Comparison of ENCODE assay signal across 8 cellular contexts in the genomic region with DNA sequence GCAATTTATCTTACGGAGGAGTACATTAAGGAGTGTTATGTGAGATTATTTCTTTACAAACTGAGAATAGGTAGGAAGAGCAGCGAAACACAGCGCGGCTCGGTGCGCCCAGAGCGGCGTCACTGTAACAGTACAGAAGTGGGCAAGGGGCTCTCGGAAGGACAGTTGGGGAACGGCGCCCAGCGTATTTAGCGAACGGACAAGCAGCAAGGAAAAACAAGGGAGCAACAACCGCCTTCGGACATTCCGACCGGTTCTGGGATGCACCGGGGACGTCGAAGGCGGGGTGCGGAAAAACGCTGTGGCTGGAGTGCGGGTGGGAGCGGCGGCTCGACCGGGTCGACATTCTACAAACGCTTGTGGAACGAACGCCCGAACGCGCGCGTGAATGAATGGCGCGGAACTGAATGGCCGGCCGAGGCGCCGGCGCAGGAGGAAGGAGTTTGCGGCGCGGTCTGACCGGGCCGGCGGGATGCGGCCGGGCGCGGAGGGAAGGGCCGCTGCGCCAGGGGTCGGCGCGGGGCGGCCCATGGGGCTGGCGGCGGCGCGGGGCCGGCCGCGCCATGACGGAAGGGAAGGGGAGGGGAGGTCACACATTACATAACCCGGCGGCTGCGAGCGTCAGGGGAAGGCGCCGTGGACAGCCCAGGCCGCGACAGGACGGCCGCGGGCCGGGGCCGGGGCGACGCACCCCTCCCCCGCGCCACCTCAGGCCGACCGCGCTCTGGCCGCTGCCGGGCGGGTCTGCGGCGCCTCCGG. TPM values are rescaled to one million over a fixed set of nuclear protein-coding genes. Genes with fewer than 3 reads are reported as not detected.
DNase-seq lines count a peak whose midpoint lies in the region; ATAC-seq, FAIRE-seq and TF ChIP-seq lines count a peak whose summit lies in the region.

No MANE protein-coding gene starts in this region.

- H2AFZ ChIP-seq in MM.1S (ENCODE audit: low read length) (peak overlapping the region; percentile 75), HepG2 (ENCODE audit: low read length) (no peak overlapping the region)

- H3K36me3 ChIP-seq in HAP-1 (replicated peaks) = no peaks in the 10 kb centered on the region
- no peaks in the 10 kb centered on the region for H3K36me3 ChIP-seq in MM.1S (replicated peaks; ENCODE audit: insufficient read depth, low read length)
- H3K36me3 ChIP-seq in HepG2 (replicated peaks in 1 of 2; ENCODE audit: control insufficient read depth in 1 of 2, insufficient read depth in 2 of 2, low read length in 2 of 2) = no peaks in the 10 kb centered on the region

- H3F3A ChIP-seq in MM.1S (ENCODE audit: insufficient read depth, low read length) = 0 out of 2 replicates have a peak, but pooled peaks cover 7% of the 10 kb centered on the region

- H3K27me3 ChIP-seq in HAP-1 (ENCODE audit: low read depth) (peaks cover 3% of the 10 kb centered on the region; the same call in 1 of the 2 replicates), MM.1S (replicated peaks; ENCODE audit: insufficient read depth, low read length) (no peaks in the 10 kb centered on the region), HepG2 (ENCODE audit: control insufficient read depth in 1 of 2, insufficient read depth in 2 of 2, low read length in 2 of 2) (no peaks in the 10 kb centered on the region; a peak in 3 of 5 replicates)

- DNase-seq in GM12891 (ENCODE audit: insufficient read length, low spot score) (peak; percentile 39), HAP-1 (ENCODE audit: low spot score in 2 of 2) (peak; percentile 15 to 63), MM.1S (peak; percentile 48), HepG2 (ENCODE audit: low spot score) (peak; percentile 65), DMS153 (lab: John Stamatoyannopoulos, UW) (no peak)
- DNase-seq in activated CD4-positive, alpha-beta T cell treated with anti-CD3 and anti-CD28 coated beads for 24 hours (ENCODE audit: low read depth in 2 of 2) = peak; percentile 10 to 21
- peak; percentile 21 to 25 for DNase-seq in stimulated activated CD4-positive, alpha-beta T cell treated with anti-CD3 and anti-CD28 coated beads, Interleukin-4, amount 100 ng/mL, for 4 hours

- H3K36me3 Mint-ChIP-seq in dendritic cell treated with granulocyte-macrophage colony-stimulating factor and Interleukin-4, amounts not matched to agents 40 ng/mL and 50 ng/mL, for 4 days (ENCODE audit: low read depth) = peaks cover 14% of the 10 kb centered on the region

- H3K9me3 ChIP-seq in HAP-1 (no peaks in the 10 kb centered on the region), MM.1S (replicated peaks; ENCODE audit: insufficient read depth, low read length) (no peaks in the 10 kb centered on the region), HepG2 (ENCODE audit: low read length) (no peaks in the 10 kb centered on the region)

- intact Hi-C loops in dendritic cell treated with granulocyte-macrophage colony-stimulating factor and Interleukin-4, amounts not matched to agents 40 ng/mL and 50 ng/mL, for 4 days (cut with micrococcal nuclease) = no loop called here
- intact Hi-C loops in HepG2 (cut with micrococcal nuclease; ENCODE audit: unreplicated experiment) = loop anchor here (5.0 kb wide), 1 partner anchor 47 kb away; no protein-coding TSS in a partner anchor

- TF ChIP-seq CTCF in MM.1S (IDR thresholded peaks at IDR 0.05; ENCODE audit: low read length) (no peak), HepG2 (CRISPR knock-in tag; IDR thresholded peaks at IDR 0.05) (no peak; the same call in 1 of the 2 replicates)

- H3K9me3 Mint-ChIP-seq in dendritic cell treated with granulocyte-macrophage colony-stimulating factor and Interleukin-4, amounts not matched to agents 40 ng/mL and 50 ng/mL, for 4 days = no peaks in the 10 kb centered on the region

- peak overlapping the region; percentile 97 for H3K27ac Mint-ChIP-seq in dendritic cell treated with granulocyte-macrophage colony-stimulating factor and Interleukin-4, amounts not matched to agents 40 ng/mL and 50 ng/mL, for 4 days

- TF ChIP-seq RAD21 in HepG2 (CRISPR knock-in tag; IDR thresholded peaks at IDR 0.05) = peak; percentile 2; the same call in 1 of the 2 replicates

- peak overlapping the region; percentile 80 for H3K4me3 ChIP-seq in HAP-1
- H3K4me3 ChIP-seq in MM.1S (ENCODE audit: low read length) = peak overlapping the region; percentile 88
- peak overlapping the region; percentile 79 to 99 (median 97) for H3K4me3 ChIP-seq in HepG2 (replicated peaks in 1 of 3; ENCODE audit: insufficient read depth in 1 of 3, low read depth in 2 of 3, low read length in 3 of 3)

- peaks cover 19% of the 10 kb centered on the region for H3K4me1 Mint-ChIP-seq in dendritic cell treated with granulocyte-macrophage colony-stimulating factor and Interleukin-4, amounts not matched to agents 40 ng/mL and 50 ng/mL, for 4 days (ENCODE audit: low read depth)

- H4K20me1 ChIP-seq in MM.1S (ENCODE audit: insufficient read depth, low read length) = peaks cover 7% of the 10 kb centered on the region; the same call in 1 of the 2 replicates
- peaks cover 12% of the 10 kb centered on the region; the same call in 1 of the 2 replicates for H4K20me1 ChIP-seq in HepG2 (ENCODE audit: insufficient read depth, low read length)

- under 1% methylated on average over 39 of the region's 95 CpGs for WGBS in HepG2 (ENCODE audit: low lambda C conversion rate)

- H3K27me3 Mint-ChIP-seq in dendritic cell treated with granulocyte-macrophage colony-stimulating factor and Interleukin-4, amounts not matched to agents 40 ng/mL and 50 ng/mL, for 4 days = peaks cover 8% of the 10 kb centered on the region

- BruUV-seq in HepG2 (replicated peaks; lab: Mats Ljungman, UMichigan) = no TSS peak

- CTCF ChIA-PET in HepG2 (lab: Yijun Ruan, JAX; ENCODE audit: low intra/inter-chr PET ratio, low total read pairs) = no interaction called here

- ATAC-seq in HepG2 = peak; percentile 51

- H3K9me2 ChIP-seq in MM.1S (replicated peaks; ENCODE audit: insufficient read depth, low read length) = no peaks in the 10 kb centered on the region

- peak overlapping the region; percentile 96 for H3K4me3 Mint-ChIP-seq in dendritic cell treated with granulocyte-macrophage colony-stimulating factor and Interleukin-4, amounts not matched to agents 40 ng/mL and 50 ng/mL, for 4 days

- H3K9ac ChIP-seq in MM.1S (ENCODE audit: low read length) (peak overlapping the region; percentile 79), HepG2 (ENCODE audit: insufficient read depth, low read depth, low read length) (peak overlapping the region; percentile 92)

- in situ Hi-C loops in HAP-1 (cut with MboI; ENCODE audit: low sequenced_read_pairs) (loop anchor here (25.0 kb wide), 1 partner anchor 302 kb away; a partner anchor contains a TSS), HepG2 (cut with HindIII; ENCODE audit: extremely low pct_ligation_motif_present, low pct_unique_long_range_greater_than_20kb) (no loop called here)

- POLR2A ChIA-PET in HepG2 (lab: Yijun Ruan, JAX) = interaction anchor here (1.0 kb wide), 1 partner anchor 153 kb away, joined by 3 read pairs; a partner anchor contains a TSS

- no peak for TF ChIP-seq EP300 in HepG2 (IDR thresholded peaks at IDR 0.05; ENCODE audit: low read depth in 2 of 2, low read length in 2 of 2)
- TF ChIP-seq EP300 in HepG2 (CRISPR knock-in tag; IDR thresholded peaks at IDR 0.05; ENCODE audit: borderline replicate concordance) = no peak

- FAIRE-seq in GM12891 (lab: Jason Lieb, UNC) = peak; percentile 38
- no peak for FAIRE-seq in HepG2 (lab: Jason Lieb, UNC)

- H3K27ac ChIP-seq in MM.1S (ENCODE audit: low read length) = peak overlapping the region; percentile 6; the same call in 1 of the 2 replicates
- peak overlapping the region; percentile 76 for H3K27ac ChIP-seq in HepG2 (ENCODE audit: extremely low read length, insufficient read depth, low read length)

- H3K4me1 ChIP-seq in HAP-1 (peaks cover 20% of the 10 kb centered on the region), MM.1S (ENCODE audit: low read length) (no peaks in the 10 kb centered on the region; the same call in 1 of the 2 replicates), HepG2 (ENCODE audit: insufficient read depth, low read length) (peaks cover 50% of the 10 kb centered on the region)

- TF ChIP-seq POLR2A in GM12891 (IDR thresholded peaks at IDR 0.05; ENCODE audit: low read depth, low read length) = no peak
- TF ChIP-seq POLR2A in HepG2 (IDR thresholded peaks at IDR 0.05; ENCODE audit: insufficient read depth in 1 of 2, low read depth in 2 of 2, low read length in 2 of 2) = peak in 1 of 2 experiments; percentile 37; a peak in 1 of 4 replicates

- H3K79me2 ChIP-seq in MM.1S (ENCODE audit: low read length) (peaks cover 51% of the 10 kb centered on the region), HepG2 (ENCODE audit: insufficient read depth, low read length) (peaks cover 50% of the 10 kb centered on the region)

- H3K4me2 ChIP-seq in MM.1S (ENCODE audit: low read depth, low read length) = peak overlapping the region; percentile 87
- peak overlapping the region; percentile 79 for H3K4me2 ChIP-seq in HepG2 (ENCODE audit: low read depth, low read length)

TF ChIP-seq in GM12891, 5 proteins besides CTCF, POLR2A, EP300 and RAD21 (continues in another document):
- TF ChIP-seq TAF1 (IDR thresholded peaks at IDR 0.05; ENCODE audit: low read depth, low read length) = no peak

TF ChIP-seq in HepG2, 621 proteins besides CTCF, POLR2A, EP300 and RAD21 (continues in another document):
- TF ChIP-seq ZNF773 (CRISPR knock-in tag; IDR thresholded peaks at IDR 0.05; ENCODE audit: borderline replicate concordance) = no peak

RNA-seq across cellular contexts. Expression of a gene that starts 0.6 kb away (rescaled TPM):
- 15.8 TPM for polyA plus RNA-seq in GM12891 (2012; ENCODE audit: low read depth, missing spikeins)
- 38.5 and 49.1 TPM in 2 replicates for total RNA-seq in HepG2 (2016; rRNA removed; fragmentation: Illumina TruSeq; extraction: Trizol)
- 35.6 and 38.1 TPM in 2 replicates for total RNA-seq in HepG2 (2016; cell fraction: cytosol; rRNA removed; fragmentation: Illumina TruSeq; extraction: Trizol; ENCODE audit: low read depth)
- 34.9 and 46.6 TPM in 2 replicates for total RNA-seq in HepG2 (2016; cell fraction: insoluble cytoplasmic fraction; rRNA removed; fragmentation: Illumina TruSeq; extraction: Trizol)
- total RNA-seq in HepG2 (2016; cell fraction: membrane; rRNA removed; fragmentation: Illumina TruSeq; extraction: Trizol) = 30.1 and 35.1 TPM in 2 replicates
- 98.0 and 100 TPM in 2 replicates for total RNA-seq in HepG2 (2016; cell fraction: nucleus; rRNA removed; fragmentation: Illumina TruSeq; extraction: Trizol)
- polyA plus RNA-seq in HepG2 (2011; rRNA removed) = 62.9 and 71.8 TPM in 2 replicates
- 13.1 and 19.3 TPM in 2 replicates for polyA plus RNA-seq in HepG2 (2011; cell fraction: cytosol; rRNA removed)
- polyA plus RNA-seq in HepG2 (2011; cell fraction: nucleus; rRNA removed) = 111 and 115 TPM in 2 replicates
- 37.1 and 46.7 TPM in 2 replicates for polyA plus RNA-seq in HepG2 (2012)
- polyA plus RNA-seq in HepG2 (2016; cell fraction: cytosol; fragmentation: Illumina TruSeq; extraction: Trizol; ENCODE audit: low read depth) = 2.3 and 2.8 TPM in 2 replicates
- polyA plus RNA-seq in HepG2 (2016; cell fraction: insoluble cytoplasmic fraction; fragmentation: Illumina TruSeq; extraction: Trizol; ENCODE audit: low read depth) = 20.9 and 25.4 TPM in 2 replicates
- 5.5 and 7.5 TPM in 2 replicates for polyA plus RNA-seq in HepG2 (2016; cell fraction: membrane; fragmentation: Illumina TruSeq; extraction: Trizol; ENCODE audit: low read depth)
- polyA plus RNA-seq in HepG2 (2016; cell fraction: nucleus; fragmentation: Illumina TruSeq; extraction: Trizol; ENCODE audit: insufficient read depth, low read depth) = 112 and 115 TPM in 2 replicates
- polyA minus RNA-seq in HepG2 (2011; rRNA and poly(A)+ RNA removed; ENCODE audit: low replicate concordance) = 48.6 and 51.6 TPM in 2 replicates
- 23.2 and 29.9 TPM in 2 replicates for polyA minus RNA-seq in HepG2 (2011; cell fraction: cytosol; rRNA and poly(A)+ RNA removed)
- polyA minus RNA-seq in HepG2 (2011; cell fraction: nucleus; rRNA and poly(A)+ RNA removed) = 236 and 239 TPM in 2 replicates
